In the genomic region with DNA sequence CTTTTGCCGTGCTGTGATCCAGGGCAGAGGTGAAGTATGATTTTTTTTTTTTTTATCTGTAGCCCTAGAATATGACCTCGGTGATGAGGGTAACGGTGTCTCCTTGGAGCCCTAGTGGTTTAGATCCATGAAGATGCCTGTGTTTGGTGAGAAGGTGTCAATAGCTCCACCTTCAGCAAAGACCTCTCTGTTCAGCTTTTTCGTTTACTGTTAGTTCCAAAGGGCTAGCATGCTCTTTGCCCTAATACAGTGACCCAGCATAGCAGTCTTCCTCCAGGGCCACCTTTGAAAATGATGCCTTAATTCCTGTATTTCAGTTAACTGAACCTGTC, we compare ENCODE assay signal across 8 cellular contexts. TPM values are rescaled to one million over a fixed set of nuclear protein-coding genes. Genes with fewer than 3 reads are reported as not detected.
DNase-seq lines count a peak whose midpoint lies in the region; ATAC-seq and TF ChIP-seq lines count a peak whose summit lies in the region.

No MANE protein-coding gene starts in this region.

- H3K27me3 ChIP-seq in left ventricle myocardium inferior (ENCODE audit: low read depth) (no peaks in the 10 kb centered on the region), ovary (no peaks in the 10 kb centered on the region)

- DNase-seq in left ventricle myocardium inferior: no peak
- no peak for DNase-seq in Right ventricle myocardium superior
- peak; percentile 48 for DNase-seq in RKO (ENCODE audit: low spot score)
- no peak for DNase-seq in epithelial cell of proximal tubule (ENCODE audit: low read depth)
- no peak for DNase-seq in ovary
- DNase-seq in head of caudate nucleus: no peak
- no peak for DNase-seq in DMS79 treated with DMSO at 0.1 percent for 48 hours (lab: John Stamatoyannopoulos, UW)

- TF ChIP-seq CTCF in left ventricle myocardium inferior (IDR thresholded peaks at IDR 0.05; ENCODE audit: borderline replicate concordance) (no peak), epithelial cell of proximal tubule (conservative IDR thresholded peaks at IDR 0.05; ENCODE audit: low read depth, low read length) (peak; percentile 26), ovary (IDR thresholded peaks at IDR 0.05) (no peak)

- no peak for ATAC-seq in Right ventricle myocardium superior (ENCODE audit: poor library complexity)
- ATAC-seq in GM18520 (IDR thresholded peaks at IDR 0.05; ENCODE audit: unreplicated experiment): no peak

- WGBS in ovary, 3 donors: 0 to 1% (median 1%) methylated on average over 4 of the region's 4 CpGs

- H3K27ac ChIP-seq in left ventricle myocardium inferior (replicated peaks) (peak overlapping the region; percentile 94), ovary (peak overlapping the region in 1 of 2 donors; percentile 77)

- intact Hi-C loops in left ventricle myocardium inferior (cut with micrococcal nuclease): no loop called here
- intact Hi-C loops in Right ventricle myocardium superior (cut with DNase I): no loop called here
- intact Hi-C loops in ovary (cut with DNase I): no loop called here
- intact Hi-C loops in head of caudate nucleus (cut with DNase I): loop anchor here (5.0 to 10.0 kb wide), 2 partner anchors 88 to 156 kb away; partner anchors contain the start of genes ECD, FAM149B1 and P4HA1

- H3K4me1 ChIP-seq in left ventricle myocardium inferior (peaks cover 36% of the 10 kb centered on the region), ovary (ENCODE audit: insufficient read depth) (peaks cover 5% of the 10 kb centered on the region)

- no peak for TF ChIP-seq POLR2A in ovary (IDR thresholded peaks at IDR 0.05)

- no peak for TF ChIP-seq EP300 in ovary (IDR thresholded peaks at IDR 0.05)

- no peaks in the 10 kb centered on the region for H3K9me3 ChIP-seq in left ventricle myocardium inferior (replicated peaks)
- H3K9me3 ChIP-seq in ovary: no peaks in the 10 kb centered on the region

- H3K4me3 ChIP-seq in left ventricle myocardium inferior (peak overlapping the region; percentile 95), epithelial cell of proximal tubule (ENCODE audit: low read depth, low read length) (peak overlapping the region; percentile 90), ovary (peak overlapping the region; percentile 81)

- peaks cover 22% of the 10 kb centered on the region for H3K36me3 ChIP-seq in left ventricle myocardium inferior
- no peaks in the 10 kb centered on the region for H3K36me3 ChIP-seq in ovary

RNA-seq across cellular contexts. Expression of gene MRPS16, which starts 0.7 kb away (rescaled TPM):
- total RNA-seq in left ventricle myocardium inferior (102 TPM), Right ventricle myocardium superior (102 TPM), epithelial cell of proximal tubule (51.1 and 86.9 TPM in 2 replicates), ovary (100 to 1,000 TPM in 1 of 7 donors, 10 to 100 TPM in 6; 26.3 to 101 (median 59.4) TPM)
- polyA plus RNA-seq in ovary: 10 to 100 TPM; 35.0 to 49.8 TPM

RNA-seq across cellular contexts. Expression of gene DNAJC9, which starts 6.1 kb away (rescaled TPM):
- total RNA-seq in left ventricle myocardium inferior: 8.6 TPM
- total RNA-seq in Right ventricle myocardium superior: 7.8 TPM
- total RNA-seq in epithelial cell of proximal tubule: 69.0 and 96.4 TPM in 2 replicates
- total RNA-seq in ovary: 10 to 100 TPM; 14.5 to 24.3 (median 16.4) TPM
- polyA plus RNA-seq in ovary: 10 to 100 TPM; 13.3 to 16.7 TPM
